1 cellular context compared by ENCODE assay signal in the genomic region with DNA sequence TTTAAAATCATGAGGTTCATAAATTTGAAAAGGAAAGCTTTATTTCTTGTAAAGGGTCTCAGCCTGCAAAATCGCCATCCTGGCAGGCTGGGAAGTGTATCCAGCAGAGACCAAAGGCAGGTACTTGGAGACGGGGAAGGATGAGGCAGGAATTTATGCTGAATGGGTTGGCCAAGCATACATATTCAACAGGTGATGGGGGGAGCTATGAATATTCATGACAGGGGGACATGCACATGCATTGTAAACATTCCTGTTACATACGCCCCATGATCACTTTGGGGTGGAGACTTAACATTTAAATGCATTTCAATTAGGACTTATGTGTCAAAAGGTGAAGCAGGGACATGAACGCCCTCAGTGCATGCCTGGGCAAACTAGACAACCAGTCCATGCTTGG.
TF ChIP-seq lines count a peak whose summit lies in the region.

No MANE protein-coding gene starts in this region.

TF ChIP-seq in IMR-90, 13 proteins besides CTCF, POLR2A, EP300 and RAD21:
- TF ChIP-seq, protein P1, sequence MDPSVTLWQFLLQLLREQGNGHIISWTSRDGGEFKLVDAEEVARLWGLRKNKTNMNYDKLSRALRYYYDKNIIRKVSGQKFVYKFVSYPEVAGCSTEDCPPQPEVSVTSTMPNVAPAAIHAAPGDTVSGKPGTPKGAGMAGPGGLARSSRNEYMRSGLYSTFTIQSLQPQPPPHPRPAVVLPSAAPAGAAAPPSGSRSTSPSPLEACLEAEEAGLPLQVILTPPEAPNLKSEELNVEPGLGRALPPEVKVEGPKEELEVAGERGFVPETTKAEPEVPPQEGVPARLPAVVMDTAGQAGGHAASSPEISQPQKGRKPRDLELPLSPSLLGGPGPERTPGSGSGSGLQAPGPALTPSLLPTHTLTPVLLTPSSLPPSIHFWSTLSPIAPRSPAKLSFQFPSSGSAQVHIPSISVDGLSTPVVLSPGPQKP (IDR thresholded peaks at IDR 0.05; ENCODE audit: borderline replicate concordance, low read depth, low read length): no peak
- TF ChIP-seq NFE2L2 (IDR thresholded peaks at IDR 0.05; ENCODE audit: low read depth, low read length): no peak
